16 cellular contexts compared by ENCODE assay signal in the genomic region with DNA sequence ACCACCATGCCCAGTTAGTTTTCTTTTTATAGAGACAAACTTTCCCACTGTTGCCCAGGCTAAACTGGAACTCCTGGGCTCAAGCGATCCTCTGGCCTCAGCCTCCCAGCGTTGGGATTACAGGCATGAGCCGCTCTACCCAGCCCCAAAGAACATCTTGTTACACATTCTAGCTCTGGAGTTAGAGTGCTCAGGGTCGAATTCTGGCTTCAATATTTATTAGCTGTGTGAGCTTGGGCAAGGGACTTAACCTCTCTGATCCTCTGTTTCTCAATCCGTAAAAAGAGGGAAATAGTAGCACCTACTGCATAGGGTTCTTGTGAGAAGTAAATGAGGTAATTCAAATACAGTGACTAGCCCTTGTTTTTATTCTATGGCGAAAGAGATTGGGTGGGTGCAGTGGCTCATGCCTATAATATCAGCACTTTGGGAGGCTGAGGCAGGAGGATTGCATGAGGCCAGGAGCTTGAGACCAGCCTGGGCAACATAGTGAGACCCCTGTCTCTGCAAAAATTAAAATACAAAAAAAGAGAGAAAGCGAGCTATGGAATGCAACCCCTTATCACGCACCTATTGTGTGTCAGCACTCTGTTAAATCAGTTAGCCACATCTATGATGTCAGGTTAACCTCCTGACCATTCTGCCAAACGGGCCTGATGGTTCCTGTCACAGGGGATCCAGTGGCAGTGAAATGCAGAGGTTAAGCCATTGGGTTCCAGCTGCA. TPM values are rescaled to one million over a fixed set of nuclear protein-coding genes. Genes with fewer than 3 reads are reported as not detected.
DNase-seq lines count a peak whose midpoint lies in the region; ATAC-seq and TF ChIP-seq lines count a peak whose summit lies in the region.
"Had no signal": no experiment of that assay in that cellular context is flagged by ENCODE, and none has a peak within 500 bp of the region (broad histone marks: within the 10 kb centered on the region; RNA-seq: fewer than 3 reads in every experiment).

No MANE protein-coding gene starts in this region.

- H3K9me3 Mint-ChIP-seq in stimulated activated naive CD8-positive, alpha-beta T cell treated with anti-CD3 and anti-CD28 coated beads, Interleukin-15, Interleukin-2, amounts not matched to agents 100 ng/mL and 50 ng/mL, for 24 hours: no peaks in the 10 kb centered on the region
- peaks cover 0 to 4% of the 10 kb centered on the region in 2 donors for H3K9me3 Mint-ChIP-seq in effector memory CD8-positive, alpha-beta T cell

- TF ChIP-seq EP300 in gastroesophageal sphincter (IDR thresholded peaks at IDR 0.05): no peak

- H3K4me1 Mint-ChIP-seq in stimulated activated naive CD8-positive, alpha-beta T cell treated with anti-CD3 and anti-CD28 coated beads, Interleukin-15, Interleukin-2, amounts not matched to agents 100 ng/mL and 50 ng/mL, for 24 hours (ENCODE audit: low read depth): peaks cover 79% of the 10 kb centered on the region
- H3K4me1 Mint-ChIP-seq in effector memory CD8-positive, alpha-beta T cell (ENCODE audit: low read depth in 2 of 2): peaks cover 19 to 35% of the 10 kb centered on the region in 2 donors

- no TSS peak for BruUV-seq in OCI-LY7 (replicated peaks; lab: Mats Ljungman, UMichigan)

- no peaks in the 10 kb centered on the region for H4K20me1 ChIP-seq in OCI-LY7 (ENCODE audit: insufficient read depth, low read length)

- H3K27ac ChIP-seq in OCI-LY7 (ENCODE audit: low read depth, low read length, poor library complexity, severe bottlenecking) (peak overlapping the region; percentile 97), gastroesophageal sphincter (peak overlapping the region in 1 of 4 donors; percentile 66)
- H3K27ac ChIP-seq: suprapubic skin had no signal

- no peaks in the 10 kb centered on the region for H3K9me2 ChIP-seq in OCI-LY7 (ENCODE audit: insufficient read depth, low read length)

- H3K79me2 ChIP-seq in OCI-LY7 (ENCODE audit: insufficient read depth, low read depth, low read length): peaks cover 75% of the 10 kb centered on the region

- peak overlapping the region; percentile 30 for H3K27ac Mint-ChIP-seq in stimulated activated naive CD8-positive, alpha-beta T cell treated with anti-CD3 and anti-CD28 coated beads, Interleukin-15, Interleukin-2, amounts not matched to agents 100 ng/mL and 50 ng/mL, for 24 hours
- peak overlapping the region in 1 of 2 donors; percentile 78 for H3K27ac Mint-ChIP-seq in effector memory CD8-positive, alpha-beta T cell

- H3K4me3 ChIP-seq in OCI-LY7 (ENCODE audit: low read depth, low read length, poor library complexity, severe bottlenecking) (peak overlapping the region; percentile 55), gastroesophageal sphincter (no peak overlapping the region)
- H3K4me3 ChIP-seq: suprapubic skin had no signal

- no peaks in the 10 kb centered on the region for H3K27me3 ChIP-seq in gastroesophageal sphincter
- H3K27me3 ChIP-seq: suprapubic skin had no signal

- CTCF ChIA-PET in OCI-LY7 (lab: Charles Lee; ENCODE audit: unreplicated experiment): no interaction called here

- ATAC-seq in stimulated activated naive CD8-positive, alpha-beta T cell treated with anti-CD3 and anti-CD28 coated beads, Interleukin-15, Interleukin-2, amounts not matched to agents 100 U/mL and 50 U/mL, for 24 hours: no peak
- ATAC-seq in effector memory CD8-positive, alpha-beta T cell (replicated peaks): no peak
- no peak for ATAC-seq in gastroesophageal sphincter

- H2AFZ ChIP-seq in OCI-LY7 (ENCODE audit: low read length): no peak overlapping the region

- POLR2A ChIA-PET in OCI-LY7 (lab: Charles Lee): interaction anchor here (0.6 to 15.6 kb wide), 5 partner anchors 9 to 586 kb away, joined by 3 to 230 read pairs (median 4); partner anchors contain the start of gene BCAS4

- TF ChIP-seq POLR2A in gastroesophageal sphincter (IDR thresholded peaks at IDR 0.05): no peak

- intact Hi-C loops in OCI-LY7 (cut with micrococcal nuclease; ENCODE audit: unreplicated experiment): loop anchor here (1.0 to 5.0 kb wide), 2 partner anchors 14 to 568 kb away; no protein-coding TSS in a partner anchor

- TF ChIP-seq CTCF in OCI-LY7 (conservative IDR thresholded peaks at IDR 0.05; ENCODE audit: low read length) (no peak), gastroesophageal sphincter (IDR thresholded peaks at IDR 0.05) (no peak)

- H3K4me2 ChIP-seq in OCI-LY7 (ENCODE audit: low read length): peak overlapping the region; percentile 75

- H3K9me3 ChIP-seq in OCI-LY7 (ENCODE audit: low read length) (peaks cover 3% of the 10 kb centered on the region; the same call in 1 of the 2 replicates), gastroesophageal sphincter (no peaks in the 10 kb centered on the region)
- H3K9me3 ChIP-seq: suprapubic skin had no signal

- H3K4me3 Mint-ChIP-seq in stimulated activated naive CD8-positive, alpha-beta T cell treated with anti-CD3 and anti-CD28 coated beads, Interleukin-15, Interleukin-2, amounts not matched to agents 100 ng/mL and 50 ng/mL, for 24 hours: peak overlapping the region; percentile 75
- H3K4me3 Mint-ChIP-seq in effector memory CD8-positive, alpha-beta T cell: peak overlapping the region; percentile 41 to 60
- H3K4me3 Mint-ChIP-seq: neural crest cell had no signal

- 77 to 87% methylated on average over 5 to 9 of the region's 9 CpGs for WGBS in gastroesophageal sphincter (ENCODE audit: low coverage in 1 of 2), 2 donors

- no peak for DNase-seq in stimulated activated naive CD8-positive, alpha-beta T cell treated with anti-CD3 and anti-CD28 coated beads, Interleukin-15, Interleukin-2, amounts not matched to agents 100 U/mL and 50 U/mL, for 24 hours
- no peak for DNase-seq in OCI-LY7 (ENCODE audit: low spot score)
- no peak for DNase-seq in effector memory CD8-positive, alpha-beta T cell
- DNase-seq in COLO668 (lab: John Stamatoyannopoulos, UW; ENCODE audit: unreplicated experiment): no peak
- no peak for DNase-seq in stimulated activated CD4-positive, alpha-beta T cell treated with anti-CD3 and anti-CD28 coated beads, Interleukin-4, amount 100 ng/mL, for 24 hours
- no peak for DNase-seq in SHP77 treated with DMSO at 0.1 percent for 48 hours (lab: John Stamatoyannopoulos, UW)
- DNase-seq: activated CD4-positive, CD25-positive, alpha-beta regulatory T cell; activated CD8-positive, alpha-beta memory T cell treated with anti-CD3 and anti-CD28 coated beads, Interleukin-2, amount 50 U/mL, for 48 hours; central memory CD4-positive, alpha-beta T cell; effector CD8-positive, alpha-beta T cell; NCI-H1048; NCI-H524 treated with DMSO at 0.1 percent for 48 hours had no signal

- peaks cover 33% of the 10 kb centered on the region for H3K36me3 ChIP-seq in OCI-LY7 (ENCODE audit: insufficient read depth, low read length)
- H3K36me3 ChIP-seq in gastroesophageal sphincter: no peaks in the 10 kb centered on the region
- H3K36me3 ChIP-seq: suprapubic skin had no signal

- peaks cover 6% of the 10 kb centered on the region for H3K36me3 Mint-ChIP-seq in stimulated activated naive CD8-positive, alpha-beta T cell treated with anti-CD3 and anti-CD28 coated beads, Interleukin-15, Interleukin-2, amounts not matched to agents 100 ng/mL and 50 ng/mL, for 24 hours (ENCODE audit: low read depth)
- H3K36me3 Mint-ChIP-seq in effector memory CD8-positive, alpha-beta T cell (ENCODE audit: insufficient read depth): peaks cover 14% of the 10 kb centered on the region

- H3K4me1 ChIP-seq in OCI-LY7 (ENCODE audit: insufficient read depth, low read length, poor library complexity, severe bottlenecking) (peaks cover 100% of the 10 kb centered on the region), gastroesophageal sphincter (peaks cover 0 to 34% (median 0%) of the 10 kb centered on the region in 3 donors)

- no peaks in the 10 kb centered on the region for H3K27me3 Mint-ChIP-seq in stimulated activated naive CD8-positive, alpha-beta T cell treated with anti-CD3 and anti-CD28 coated beads, Interleukin-15, Interleukin-2, amounts not matched to agents 100 ng/mL and 50 ng/mL, for 24 hours
- no peaks in the 10 kb centered on the region for H3K27me3 Mint-ChIP-seq in effector memory CD8-positive, alpha-beta T cell

RNA-seq across cellular contexts. Expression of gene BCAS4, which starts 19.7 kb away (rescaled TPM):
- total RNA-seq in OCI-LY7 (2014; rRNA removed; shearing (Covaris generic)): 128 and 181 TPM in 2 replicates
- total RNA-seq in OCI-LY7 (2022): 166 and 173 TPM in 2 replicates
- 10 to 100 TPM in 1 of 4 donors, 1 to 10 TPM in 3; 4.4 to 18.7 (median 4.7) TPM for total RNA-seq in gastroesophageal sphincter

Comparison
In these comparisons a context has a peak if more than half of its experiments do, and no peak if none do; other contexts are left out.
1. RNA of gene BCAS4, which starts 19.7 kb away (total RNA-seq): 128 to 181 TPM in OCI-LY7; 4.4 to 18.7 TPM in gastroesophageal sphincter; every median in the first group is over 4 times any median in the second.